ENCODE assay signal across 1 cellular context in the genomic region with DNA sequence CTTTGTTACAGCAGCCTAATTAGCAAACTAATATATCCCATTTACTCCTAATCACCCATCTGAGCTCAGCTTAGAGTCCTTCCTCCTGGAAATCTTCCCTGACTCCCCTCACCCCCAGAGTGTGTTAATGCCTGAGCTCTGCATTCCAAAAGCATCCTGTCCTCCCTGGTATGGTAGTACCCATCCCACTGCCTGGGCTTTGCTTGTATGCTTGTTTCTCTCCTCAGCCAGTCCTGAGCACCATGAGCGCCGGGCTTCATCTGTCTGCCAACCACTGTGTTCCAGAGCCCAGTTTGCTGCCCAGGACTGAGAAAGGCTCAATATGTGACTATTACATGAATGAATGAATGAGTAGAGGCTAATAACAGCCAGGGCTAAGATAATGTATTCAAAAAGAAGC.
TF ChIP-seq lines count a peak whose summit lies in the region.

No MANE protein-coding gene starts in this region.

TF ChIP-seq in GM23338, 12 proteins besides CTCF, POLR2A, EP300 and RAD21 (continued from another document):
- TF ChIP-seq, protein P1, sequence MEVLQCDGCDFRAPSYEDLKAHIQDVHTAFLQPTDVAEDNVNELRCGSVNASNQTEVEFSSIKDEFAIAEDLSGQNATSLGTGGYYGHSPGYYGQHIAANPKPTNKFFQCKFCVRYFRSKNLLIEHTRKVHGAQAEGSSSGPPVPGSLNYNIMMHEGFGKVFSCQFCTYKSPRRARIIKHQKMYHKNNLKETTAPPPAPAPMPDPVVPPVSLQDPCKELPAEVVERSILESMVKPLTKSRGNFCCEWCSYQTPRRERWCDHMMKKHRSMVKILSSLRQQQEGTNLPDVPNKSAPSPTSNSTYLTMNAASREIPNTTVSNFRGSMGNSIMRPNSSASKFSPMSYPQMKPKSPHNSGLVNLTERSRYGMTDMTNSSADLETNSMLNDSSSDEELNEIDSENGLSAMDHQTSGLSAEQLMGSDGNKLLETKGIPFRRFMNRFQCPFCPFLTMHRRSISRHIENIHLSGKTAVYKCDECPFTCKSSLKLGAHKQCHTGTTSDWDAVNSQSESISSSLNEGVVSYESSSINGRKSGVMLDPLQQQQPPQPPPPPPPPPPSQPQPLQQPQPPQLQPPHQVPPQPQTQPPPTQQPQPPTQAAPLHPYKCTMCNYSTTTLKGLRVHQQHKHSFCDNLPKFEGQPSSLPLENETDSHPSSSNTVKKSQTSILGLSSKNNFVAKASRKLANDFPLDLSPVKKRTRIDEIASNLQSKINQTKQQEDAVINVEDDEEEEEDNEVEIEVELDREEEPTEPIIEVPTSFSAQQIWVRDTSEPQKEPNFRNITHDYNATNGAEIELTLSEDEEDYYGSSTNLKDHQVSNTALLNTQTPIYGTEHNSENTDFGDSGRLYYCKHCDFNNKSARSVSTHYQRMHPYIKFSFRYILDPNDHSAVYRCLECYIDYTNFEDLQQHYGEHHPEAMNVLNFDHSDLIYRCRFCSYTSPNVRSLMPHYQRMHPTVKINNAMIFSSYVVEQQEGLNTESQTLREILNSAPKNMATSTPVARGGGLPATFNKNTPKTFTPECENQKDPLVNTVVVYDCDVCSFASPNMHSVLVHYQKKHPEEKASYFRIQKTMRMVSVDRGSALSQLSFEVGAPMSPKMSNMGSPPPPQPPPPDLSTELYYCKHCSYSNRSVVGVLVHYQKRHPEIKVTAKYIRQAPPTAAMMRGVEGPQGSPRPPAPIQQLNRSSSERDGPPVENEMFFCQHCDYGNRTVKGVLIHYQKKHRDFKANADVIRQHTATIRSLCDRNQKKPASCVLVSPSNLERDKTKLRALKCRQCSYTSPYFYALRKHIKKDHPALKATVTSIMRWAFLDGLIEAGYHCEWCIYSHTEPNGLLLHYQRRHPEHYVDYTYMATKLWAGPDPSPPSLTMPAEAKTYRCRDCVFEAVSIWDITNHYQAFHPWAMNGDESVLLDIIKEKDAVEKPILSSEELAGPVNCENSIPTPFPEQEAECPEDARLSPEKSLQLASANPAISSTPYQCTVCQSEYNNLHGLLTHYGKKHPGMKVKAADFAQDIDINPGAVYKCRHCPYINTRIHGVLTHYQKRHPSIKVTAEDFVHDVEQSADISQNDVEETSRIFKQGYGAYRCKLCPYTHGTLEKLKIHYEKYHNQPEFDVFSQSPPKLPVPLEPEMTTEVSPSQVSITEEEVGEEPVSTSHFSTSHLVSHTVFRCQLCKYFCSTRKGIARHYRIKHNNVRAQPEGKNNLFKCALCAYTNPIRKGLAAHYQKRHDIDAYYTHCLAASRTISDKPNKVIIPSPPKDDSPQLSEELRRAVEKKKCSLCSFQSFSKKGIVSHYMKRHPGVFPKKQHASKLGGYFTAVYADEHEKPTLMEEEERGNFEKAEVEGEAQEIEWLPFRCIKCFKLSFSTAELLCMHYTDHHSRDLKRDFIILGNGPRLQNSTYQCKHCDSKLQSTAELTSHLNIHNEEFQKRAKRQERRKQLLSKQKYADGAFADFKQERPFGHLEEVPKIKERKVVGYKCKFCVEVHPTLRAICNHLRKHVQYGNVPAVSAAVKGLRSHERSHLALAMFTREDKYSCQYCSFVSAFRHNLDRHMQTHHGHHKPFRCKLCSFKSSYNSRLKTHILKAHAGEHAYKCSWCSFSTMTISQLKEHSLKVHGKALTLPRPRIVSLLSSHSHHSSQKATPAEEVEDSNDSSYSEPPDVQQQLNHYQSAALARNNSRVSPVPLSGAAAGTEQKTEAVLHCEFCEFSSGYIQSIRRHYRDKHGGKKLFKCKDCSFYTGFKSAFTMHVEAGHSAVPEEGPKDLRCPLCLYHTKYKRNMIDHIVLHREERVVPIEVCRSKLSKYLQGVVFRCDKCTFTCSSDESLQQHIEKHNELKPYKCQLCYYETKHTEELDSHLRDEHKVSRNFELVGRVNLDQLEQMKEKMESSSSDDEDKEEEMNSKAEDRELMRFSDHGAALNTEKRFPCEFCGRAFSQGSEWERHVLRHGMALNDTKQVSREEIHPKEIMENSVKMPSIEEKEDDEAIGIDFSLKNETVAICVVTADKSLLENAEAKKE (CRISPR knock-in tag; IDR thresholded peaks at IDR 0.05), result no peak
- TF ChIP-seq EZH2phosphoT487 (IDR thresholded peaks at IDR 0.05; ENCODE audit: unreplicated experiment), result no peak
- no peak for TF ChIP-seq NANOG (IDR thresholded peaks at IDR 0.05; ENCODE audit: borderline replicate concordance)
- TF ChIP-seq CREB1 (CRISPR knock-in tag; IDR thresholded peaks at IDR 0.05; ENCODE audit: low read depth), result no peak
- TF ChIP-seq, protein P2, sequence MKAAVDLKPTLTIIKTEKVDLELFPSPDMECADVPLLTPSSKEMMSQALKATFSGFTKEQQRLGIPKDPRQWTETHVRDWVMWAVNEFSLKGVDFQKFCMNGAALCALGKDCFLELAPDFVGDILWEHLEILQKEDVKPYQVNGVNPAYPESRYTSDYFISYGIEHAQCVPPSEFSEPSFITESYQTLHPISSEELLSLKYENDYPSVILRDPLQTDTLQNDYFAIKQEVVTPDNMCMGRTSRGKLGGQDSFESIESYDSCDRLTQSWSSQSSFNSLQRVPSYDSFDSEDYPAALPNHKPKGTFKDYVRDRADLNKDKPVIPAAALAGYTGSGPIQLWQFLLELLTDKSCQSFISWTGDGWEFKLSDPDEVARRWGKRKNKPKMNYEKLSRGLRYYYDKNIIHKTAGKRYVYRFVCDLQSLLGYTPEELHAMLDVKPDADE (IDR thresholded peaks at IDR 0.05), result no peak
- TF ChIP-seq, protein P3, sequence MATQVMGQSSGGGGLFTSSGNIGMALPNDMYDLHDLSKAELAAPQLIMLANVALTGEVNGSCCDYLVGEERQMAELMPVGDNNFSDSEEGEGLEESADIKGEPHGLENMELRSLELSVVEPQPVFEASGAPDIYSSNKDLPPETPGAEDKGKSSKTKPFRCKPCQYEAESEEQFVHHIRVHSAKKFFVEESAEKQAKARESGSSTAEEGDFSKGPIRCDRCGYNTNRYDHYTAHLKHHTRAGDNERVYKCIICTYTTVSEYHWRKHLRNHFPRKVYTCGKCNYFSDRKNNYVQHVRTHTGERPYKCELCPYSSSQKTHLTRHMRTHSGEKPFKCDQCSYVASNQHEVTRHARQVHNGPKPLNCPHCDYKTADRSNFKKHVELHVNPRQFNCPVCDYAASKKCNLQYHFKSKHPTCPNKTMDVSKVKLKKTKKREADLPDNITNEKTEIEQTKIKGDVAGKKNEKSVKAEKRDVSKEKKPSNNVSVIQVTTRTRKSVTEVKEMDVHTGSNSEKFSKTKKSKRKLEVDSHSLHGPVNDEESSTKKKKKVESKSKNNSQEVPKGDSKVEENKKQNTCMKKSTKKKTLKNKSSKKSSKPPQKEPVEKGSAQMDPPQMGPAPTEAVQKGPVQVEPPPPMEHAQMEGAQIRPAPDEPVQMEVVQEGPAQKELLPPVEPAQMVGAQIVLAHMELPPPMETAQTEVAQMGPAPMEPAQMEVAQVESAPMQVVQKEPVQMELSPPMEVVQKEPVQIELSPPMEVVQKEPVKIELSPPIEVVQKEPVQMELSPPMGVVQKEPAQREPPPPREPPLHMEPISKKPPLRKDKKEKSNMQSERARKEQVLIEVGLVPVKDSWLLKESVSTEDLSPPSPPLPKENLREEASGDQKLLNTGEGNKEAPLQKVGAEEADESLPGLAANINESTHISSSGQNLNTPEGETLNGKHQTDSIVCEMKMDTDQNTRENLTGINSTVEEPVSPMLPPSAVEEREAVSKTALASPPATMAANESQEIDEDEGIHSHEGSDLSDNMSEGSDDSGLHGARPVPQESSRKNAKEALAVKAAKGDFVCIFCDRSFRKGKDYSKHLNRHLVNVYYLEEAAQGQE (IDR thresholded peaks at IDR 0.05; ENCODE audit: unreplicated experiment), result no peak
- no peak for TF ChIP-seq EZH2 (IDR thresholded peaks at IDR 0.05; ENCODE audit: low read depth, unreplicated experiment)
- TF ChIP-seq JUNB (IDR thresholded peaks at IDR 0.05; ENCODE audit: unreplicated experiment), result no peak
